2 cellular contexts compared by ENCODE assay signal in the genomic region with DNA sequence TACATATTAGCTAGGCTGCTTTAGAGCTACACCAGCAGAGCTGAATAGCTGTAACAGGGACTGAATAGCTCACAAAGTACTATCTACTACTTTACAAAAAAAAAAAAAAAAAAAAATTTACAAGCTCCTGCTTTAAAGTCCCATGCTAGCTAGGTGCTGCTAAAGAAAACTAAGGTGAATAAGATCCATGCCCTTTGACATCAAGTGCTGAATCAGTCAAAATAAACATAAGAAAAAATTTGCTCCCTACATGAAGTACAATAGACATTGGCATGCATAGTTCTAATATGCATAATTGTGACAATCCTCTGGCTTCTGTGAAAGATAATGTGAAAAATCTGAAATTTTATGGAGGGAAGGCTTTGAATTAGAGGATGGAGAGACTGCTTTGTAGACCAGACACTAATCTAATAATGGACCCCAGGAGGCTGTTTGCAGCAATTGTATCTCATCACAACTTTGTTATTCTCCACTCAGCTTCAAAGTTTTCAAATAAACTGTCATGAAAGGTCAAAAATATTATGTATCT.
TF ChIP-seq lines count a peak whose summit lies in the region.

No MANE protein-coding gene starts in this region.

TF ChIP-seq in A549, 52 proteins besides CTCF, POLR2A, EP300 and RAD21:
- TF ChIP-seq, protein P1, sequence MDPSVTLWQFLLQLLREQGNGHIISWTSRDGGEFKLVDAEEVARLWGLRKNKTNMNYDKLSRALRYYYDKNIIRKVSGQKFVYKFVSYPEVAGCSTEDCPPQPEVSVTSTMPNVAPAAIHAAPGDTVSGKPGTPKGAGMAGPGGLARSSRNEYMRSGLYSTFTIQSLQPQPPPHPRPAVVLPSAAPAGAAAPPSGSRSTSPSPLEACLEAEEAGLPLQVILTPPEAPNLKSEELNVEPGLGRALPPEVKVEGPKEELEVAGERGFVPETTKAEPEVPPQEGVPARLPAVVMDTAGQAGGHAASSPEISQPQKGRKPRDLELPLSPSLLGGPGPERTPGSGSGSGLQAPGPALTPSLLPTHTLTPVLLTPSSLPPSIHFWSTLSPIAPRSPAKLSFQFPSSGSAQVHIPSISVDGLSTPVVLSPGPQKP (IDR thresholded peaks at IDR 0.05; ENCODE audit: low read depth, low read length): no peak
- TF ChIP-seq CEBPB (IDR thresholded peaks at IDR 0.05) (no peak), ZNF302 (CRISPR knock-in tag; IDR thresholded peaks at IDR 0.05) (no peak), ZC3H11A (IDR thresholded peaks at IDR 0.05) (no peak)
- TF ChIP-seq, protein P2, sequence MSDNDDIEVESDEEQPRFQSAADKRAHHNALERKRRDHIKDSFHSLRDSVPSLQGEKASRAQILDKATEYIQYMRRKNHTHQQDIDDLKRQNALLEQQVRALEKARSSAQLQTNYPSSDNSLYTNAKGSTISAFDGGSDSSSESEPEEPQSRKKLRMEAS (IDR thresholded peaks at IDR 0.05): no peak
- TF ChIP-seq, protein P3, sequence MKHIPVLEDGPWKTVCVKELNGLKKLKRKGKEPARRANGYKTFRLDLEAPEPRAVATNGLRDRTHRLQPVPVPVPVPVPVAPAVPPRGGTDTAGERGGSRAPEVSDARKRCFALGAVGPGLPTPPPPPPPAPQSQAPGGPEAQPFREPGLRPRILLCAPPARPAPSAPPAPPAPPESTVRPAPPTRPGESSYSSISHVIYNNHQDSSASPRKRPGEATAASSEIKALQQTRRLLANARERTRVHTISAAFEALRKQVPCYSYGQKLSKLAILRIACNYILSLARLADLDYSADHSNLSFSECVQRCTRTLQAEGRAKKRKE (CRISPR knock-in tag; IDR thresholded peaks at IDR 0.05; ENCODE audit: low read depth): no peak

TF ChIP-seq in WTC11, 78 proteins besides CTCF, POLR2A, EP300 and RAD21 (continued from another document):
- TF ChIP-seq, protein P4, sequence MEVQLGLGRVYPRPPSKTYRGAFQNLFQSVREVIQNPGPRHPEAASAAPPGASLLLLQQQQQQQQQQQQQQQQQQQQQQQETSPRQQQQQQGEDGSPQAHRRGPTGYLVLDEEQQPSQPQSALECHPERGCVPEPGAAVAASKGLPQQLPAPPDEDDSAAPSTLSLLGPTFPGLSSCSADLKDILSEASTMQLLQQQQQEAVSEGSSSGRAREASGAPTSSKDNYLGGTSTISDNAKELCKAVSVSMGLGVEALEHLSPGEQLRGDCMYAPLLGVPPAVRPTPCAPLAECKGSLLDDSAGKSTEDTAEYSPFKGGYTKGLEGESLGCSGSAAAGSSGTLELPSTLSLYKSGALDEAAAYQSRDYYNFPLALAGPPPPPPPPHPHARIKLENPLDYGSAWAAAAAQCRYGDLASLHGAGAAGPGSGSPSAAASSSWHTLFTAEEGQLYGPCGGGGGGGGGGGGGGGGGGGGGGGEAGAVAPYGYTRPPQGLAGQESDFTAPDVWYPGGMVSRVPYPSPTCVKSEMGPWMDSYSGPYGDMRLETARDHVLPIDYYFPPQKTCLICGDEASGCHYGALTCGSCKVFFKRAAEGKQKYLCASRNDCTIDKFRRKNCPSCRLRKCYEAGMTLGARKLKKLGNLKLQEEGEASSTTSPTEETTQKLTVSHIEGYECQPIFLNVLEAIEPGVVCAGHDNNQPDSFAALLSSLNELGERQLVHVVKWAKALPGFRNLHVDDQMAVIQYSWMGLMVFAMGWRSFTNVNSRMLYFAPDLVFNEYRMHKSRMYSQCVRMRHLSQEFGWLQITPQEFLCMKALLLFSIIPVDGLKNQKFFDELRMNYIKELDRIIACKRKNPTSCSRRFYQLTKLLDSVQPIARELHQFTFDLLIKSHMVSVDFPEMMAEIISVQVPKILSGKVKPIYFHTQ (CRISPR knock-in tag; IDR thresholded peaks at IDR 0.05): no peak
- TF ChIP-seq, protein P5, sequence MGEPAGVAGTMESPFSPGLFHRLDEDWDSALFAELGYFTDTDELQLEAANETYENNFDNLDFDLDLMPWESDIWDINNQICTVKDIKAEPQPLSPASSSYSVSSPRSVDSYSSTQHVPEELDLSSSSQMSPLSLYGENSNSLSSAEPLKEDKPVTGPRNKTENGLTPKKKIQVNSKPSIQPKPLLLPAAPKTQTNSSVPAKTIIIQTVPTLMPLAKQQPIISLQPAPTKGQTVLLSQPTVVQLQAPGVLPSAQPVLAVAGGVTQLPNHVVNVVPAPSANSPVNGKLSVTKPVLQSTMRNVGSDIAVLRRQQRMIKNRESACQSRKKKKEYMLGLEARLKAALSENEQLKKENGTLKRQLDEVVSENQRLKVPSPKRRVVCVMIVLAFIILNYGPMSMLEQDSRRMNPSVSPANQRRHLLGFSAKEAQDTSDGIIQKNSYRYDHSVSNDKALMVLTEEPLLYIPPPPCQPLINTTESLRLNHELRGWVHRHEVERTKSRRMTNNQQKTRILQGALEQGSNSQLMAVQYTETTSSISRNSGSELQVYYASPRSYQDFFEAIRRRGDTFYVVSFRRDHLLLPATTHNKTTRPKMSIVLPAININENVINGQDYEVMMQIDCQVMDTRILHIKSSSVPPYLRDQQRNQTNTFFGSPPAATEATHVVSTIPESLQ (CRISPR knock-in tag; IDR thresholded peaks at IDR 0.05): no peak
- TF ChIP-seq FOXJ3 (CRISPR knock-in tag; IDR thresholded peaks at IDR 0.05; ENCODE audit: borderline replicate concordance) (no peak), JAZF1 (CRISPR knock-in tag; IDR thresholded peaks at IDR 0.05) (no peak)
- TF ChIP-seq, protein P6, sequence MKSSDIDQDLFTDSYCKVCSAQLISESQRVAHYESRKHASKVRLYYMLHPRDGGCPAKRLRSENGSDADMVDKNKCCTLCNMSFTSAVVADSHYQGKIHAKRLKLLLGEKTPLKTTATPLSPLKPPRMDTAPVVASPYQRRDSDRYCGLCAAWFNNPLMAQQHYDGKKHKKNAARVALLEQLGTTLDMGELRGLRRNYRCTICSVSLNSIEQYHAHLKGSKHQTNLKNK (CRISPR knock-in tag; IDR thresholded peaks at IDR 0.05): no peak
